ENCODE assay signal across 8 cellular contexts in the genomic region with DNA sequence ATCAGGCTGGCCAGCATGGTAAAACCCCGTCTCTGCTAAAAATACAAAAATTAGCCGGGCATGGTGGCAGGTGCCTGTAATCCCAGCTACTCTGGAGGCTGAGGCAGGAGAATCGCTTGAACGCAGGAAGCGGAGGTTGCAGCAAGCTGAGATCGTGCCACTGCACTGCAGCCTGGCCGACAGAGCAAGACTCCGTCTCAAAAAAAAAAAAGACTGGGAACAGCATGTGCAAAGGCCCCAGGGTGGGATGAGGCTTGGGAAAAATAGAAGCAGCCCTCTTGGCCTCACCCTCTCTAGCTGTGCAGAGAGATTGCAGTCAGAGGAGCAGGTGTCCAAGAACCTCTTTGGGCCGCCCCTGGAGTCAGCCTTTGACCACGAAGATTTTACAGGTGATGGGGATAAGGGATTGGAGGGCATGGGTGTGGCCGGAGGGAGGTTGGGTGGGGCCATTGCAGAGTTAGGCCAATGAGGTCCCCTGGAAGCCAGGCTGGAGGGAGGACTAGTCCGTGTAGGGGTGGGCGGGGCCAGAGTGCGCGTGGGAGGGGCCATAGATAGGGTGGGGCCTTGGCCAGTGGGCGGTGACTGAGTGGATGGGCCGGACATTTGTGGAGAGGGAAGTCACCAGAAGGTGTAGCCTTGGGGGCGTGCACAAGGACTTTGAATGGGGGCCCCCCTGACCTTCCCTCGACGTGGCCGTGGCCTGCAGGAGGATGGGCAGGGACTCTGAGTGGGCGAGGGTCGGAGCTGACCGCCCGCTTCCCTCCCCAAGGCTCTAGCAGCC.
DNase-seq lines count a peak whose midpoint lies in the region; ATAC-seq and TF ChIP-seq lines count a peak whose summit lies in the region.

No MANE protein-coding gene starts in this region.

- peak; percentile 74 for DNase-seq in GM20000 (ENCODE audit: low spot score)
- peak; percentile 86 for DNase-seq in OCI-M1 (lab: John Stamatoyannopoulos, UW)
- DNase-seq in amniotic epithelial cell (ENCODE audit: low read depth), result peak; percentile 59
- peak; percentile 93 for DNase-seq in islet precursor cell
- DNase-seq in stimulated activated CD8-positive, alpha-beta memory T cell treated with anti-CD3 and anti-CD28 coated beads, Interleukin-2, amount 100 ng/mL, for 48 hours (ENCODE audit: low read depth in 2 of 2), result peak; percentile 54 to 66
- DNase-seq in NCI-H446 (lab: John Stamatoyannopoulos, UW), result no peak

- no peak for TF ChIP-seq CTCF in GM20000 (IDR thresholded peaks at IDR 0.05; ENCODE audit: extremely low read depth, missing control alignments)

- ATAC-seq in HG03457 (IDR thresholded peaks at IDR 0.05; ENCODE audit: unreplicated experiment) (no peak), HG02571 (IDR thresholded peaks at IDR 0.05; ENCODE audit: unreplicated experiment) (no peak)

Comparison
In these comparisons a context has a peak if more than half of its experiments do, and no peak if none do; other contexts are left out.
1. DNase-seq: peak in GM20000 (single experiment), OCI-M1 (single experiment), amniotic epithelial cell (single experiment), islet precursor cell (single experiment) and stimulated activated CD8-positive, alpha-beta memory T cell treated with anti-CD3 and anti-CD28 coated beads, Interleukin-2, amount 100 ng/mL, for 48 hours (2 of 2); none in NCI-H446 (0 of 2).